Comparison of ENCODE assay signal across 1 cellular context in genomic region chr7:39621784-39622411, GRCh38.
TF ChIP-seq lines count a peak whose summit lies in the region.

No MANE protein-coding gene starts in this region.

TF ChIP-seq in GM23338, 12 proteins besides CTCF, POLR2A, EP300 and RAD21 (continued from another document):
- TF ChIP-seq ZNF462 (CRISPR knock-in tag; IDR thresholded peaks at IDR 0.05) (no peak), CREB1 (CRISPR knock-in tag; IDR thresholded peaks at IDR 0.05; ENCODE audit: low read depth) (no peak), NANOG (IDR thresholded peaks at IDR 0.05; ENCODE audit: borderline replicate concordance) (no peak), ETS1 (IDR thresholded peaks at IDR 0.05) (no peak), ZNF114 (CRISPR knock-in tag; IDR thresholded peaks at IDR 0.05) (no peak)
